Comparison of ENCODE assay signal across 1 cellular context in the genomic region with DNA sequence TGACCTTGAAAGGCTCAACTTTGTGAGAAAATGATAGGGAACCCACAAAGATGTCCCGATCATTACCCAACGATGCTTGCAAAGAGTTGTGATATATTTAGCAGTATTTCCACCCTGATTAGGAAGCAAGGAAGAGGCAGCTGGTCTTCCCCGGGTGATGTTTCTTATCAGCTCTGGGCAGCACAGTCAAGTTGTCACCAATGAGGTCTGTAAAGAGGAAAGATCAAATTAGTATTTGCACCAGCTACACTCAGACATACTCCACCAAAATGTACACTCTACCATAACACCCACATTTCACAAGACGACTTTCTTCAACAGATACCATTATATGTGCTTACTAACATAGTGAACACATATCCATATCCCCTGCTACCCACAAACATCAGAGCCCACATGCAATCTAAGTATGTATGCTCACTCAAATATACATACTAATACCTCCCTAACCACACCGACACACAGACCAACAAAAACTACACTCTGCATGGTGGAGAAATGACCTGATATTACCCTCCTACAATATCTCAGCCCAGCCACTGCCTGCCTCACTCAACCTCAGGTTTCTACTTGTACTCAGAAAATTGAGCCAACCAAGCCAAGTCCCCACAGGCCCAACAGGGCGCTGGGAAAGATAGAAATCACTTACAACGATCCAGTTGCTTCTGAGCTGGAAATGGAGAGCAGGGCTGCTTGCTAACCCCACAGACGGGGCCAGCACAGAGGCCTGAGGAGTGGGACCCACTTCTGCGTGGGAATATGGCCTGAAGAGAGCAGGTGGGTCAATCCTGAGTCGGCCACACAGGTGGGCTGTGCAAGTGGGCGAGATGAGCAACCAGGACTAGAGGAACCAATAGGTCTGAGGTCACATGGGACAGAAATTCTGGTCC.
TF ChIP-seq lines count a peak whose summit lies in the region.

No MANE protein-coding gene starts in this region.

TF ChIP-seq in GM12878, 131 proteins besides CTCF, POLR2A, EP300 and RAD21:
- TF ChIP-seq HDGF (IDR thresholded peaks at IDR 0.05), result peak; percentile 28; the same call in 1 of the 2 replicates
- TF ChIP-seq BRCA1 (IDR thresholded peaks at IDR 0.05; ENCODE audit: low read depth, low read length), result no peak
- no peak for TF ChIP-seq NFYA (IDR thresholded peaks at IDR 0.05; ENCODE audit: borderline replicate concordance, low read depth, low read length)
- TF ChIP-seq RUNX3 (IDR thresholded peaks at IDR 0.05; ENCODE audit: low read length), result peak; percentile 75
- 0 out of 2 replicates have a peak, but pooled peaks have one; percentile 18 for TF ChIP-seq NBN (IDR thresholded peaks at IDR 0.05)
- no peak for TF ChIP-seq SIX5 (IDR thresholded peaks at IDR 0.05; ENCODE audit: low read depth, low read length, severe bottlenecking)
- no peak for TF ChIP-seq ZNF622 (IDR thresholded peaks at IDR 0.05)
- TF ChIP-seq, protein P1, sequence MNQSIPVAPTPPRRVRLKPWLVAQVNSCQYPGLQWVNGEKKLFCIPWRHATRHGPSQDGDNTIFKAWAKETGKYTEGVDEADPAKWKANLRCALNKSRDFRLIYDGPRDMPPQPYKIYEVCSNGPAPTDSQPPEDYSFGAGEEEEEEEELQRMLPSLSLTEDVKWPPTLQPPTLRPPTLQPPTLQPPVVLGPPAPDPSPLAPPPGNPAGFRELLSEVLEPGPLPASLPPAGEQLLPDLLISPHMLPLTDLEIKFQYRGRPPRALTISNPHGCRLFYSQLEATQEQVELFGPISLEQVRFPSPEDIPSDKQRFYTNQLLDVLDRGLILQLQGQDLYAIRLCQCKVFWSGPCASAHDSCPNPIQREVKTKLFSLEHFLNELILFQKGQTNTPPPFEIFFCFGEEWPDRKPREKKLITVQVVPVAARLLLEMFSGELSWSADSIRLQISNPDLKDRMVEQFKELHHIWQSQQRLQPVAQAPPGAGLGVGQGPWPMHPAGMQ (IDR thresholded peaks at IDR 0.05; ENCODE audit: borderline replicate concordance), result no peak
- no peak for TF ChIP-seq DPF2 (IDR thresholded peaks at IDR 0.05)
- 0 out of 4 replicates have a peak, but pooled peaks of 1 of the 2 experiments have one; percentile 9 for TF ChIP-seq IKZF2 (IDR thresholded peaks at IDR 0.05)
- no peak for TF ChIP-seq FOXM1 (IDR thresholded peaks at IDR 0.05; ENCODE audit: low read depth, low read length)
